Comparison of ENCODE assay signal across 1 cellular context in the genomic region with DNA sequence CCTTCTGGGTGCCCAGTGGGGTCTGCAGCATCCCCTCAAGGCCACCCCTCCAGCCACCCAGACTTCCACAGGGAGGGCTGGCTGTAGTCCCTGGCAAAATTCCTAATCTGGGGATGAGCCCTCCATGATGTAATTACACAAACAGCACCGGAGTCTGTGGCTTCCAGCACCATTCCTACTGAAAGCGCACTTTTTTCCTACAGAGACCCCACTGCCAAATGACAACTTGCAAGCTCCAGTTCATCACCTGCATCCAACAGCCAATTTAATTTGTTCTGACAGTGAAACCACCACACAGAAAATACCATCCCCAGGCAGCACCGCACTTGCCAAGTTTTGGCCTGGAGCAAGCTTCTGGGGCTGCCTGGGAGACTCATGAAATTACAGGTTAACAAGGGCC.
TF ChIP-seq lines count a peak whose summit lies in the region.

No MANE protein-coding gene starts in this region.

TF ChIP-seq in H1, 55 proteins besides CTCF, POLR2A, EP300 and RAD21 (continued from another document):
- TF ChIP-seq EZH2 (IDR thresholded peaks at IDR 0.05; ENCODE audit: low read depth, low read length, severe bottlenecking): no peak
- TF ChIP-seq BRCA1 (IDR thresholded peaks at IDR 0.05; ENCODE audit: low read depth, low read length): no peak
- no peak for TF ChIP-seq TBP (IDR thresholded peaks at IDR 0.05; ENCODE audit: low read depth, low read length)
- TF ChIP-seq CTBP2 (IDR thresholded peaks at IDR 0.05; ENCODE audit: borderline replicate concordance, insufficient read depth, insufficient read length, low read length): no peak
- no peak for TF ChIP-seq POU5F1 (IDR thresholded peaks at IDR 0.05; ENCODE audit: low read depth, low read length)
- TF ChIP-seq, protein P1, sequence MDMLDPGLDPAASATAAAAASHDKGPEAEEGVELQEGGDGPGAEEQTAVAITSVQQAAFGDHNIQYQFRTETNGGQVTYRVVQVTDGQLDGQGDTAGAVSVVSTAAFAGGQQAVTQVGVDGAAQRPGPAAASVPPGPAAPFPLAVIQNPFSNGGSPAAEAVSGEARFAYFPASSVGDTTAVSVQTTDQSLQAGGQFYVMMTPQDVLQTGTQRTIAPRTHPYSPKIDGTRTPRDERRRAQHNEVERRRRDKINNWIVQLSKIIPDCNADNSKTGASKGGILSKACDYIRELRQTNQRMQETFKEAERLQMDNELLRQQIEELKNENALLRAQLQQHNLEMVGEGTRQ (IDR thresholded peaks at IDR 0.05; ENCODE audit: low read length): no peak
- TF ChIP-seq TAF1 (IDR thresholded peaks at IDR 0.05; ENCODE audit: low read depth, low read length): no peak
- TF ChIP-seq TEAD4 (IDR thresholded peaks at IDR 0.05; ENCODE audit: low read depth, low read length): no peak
